Comparison of ENCODE assay signal across 8 cellular contexts in the genomic region with DNA sequence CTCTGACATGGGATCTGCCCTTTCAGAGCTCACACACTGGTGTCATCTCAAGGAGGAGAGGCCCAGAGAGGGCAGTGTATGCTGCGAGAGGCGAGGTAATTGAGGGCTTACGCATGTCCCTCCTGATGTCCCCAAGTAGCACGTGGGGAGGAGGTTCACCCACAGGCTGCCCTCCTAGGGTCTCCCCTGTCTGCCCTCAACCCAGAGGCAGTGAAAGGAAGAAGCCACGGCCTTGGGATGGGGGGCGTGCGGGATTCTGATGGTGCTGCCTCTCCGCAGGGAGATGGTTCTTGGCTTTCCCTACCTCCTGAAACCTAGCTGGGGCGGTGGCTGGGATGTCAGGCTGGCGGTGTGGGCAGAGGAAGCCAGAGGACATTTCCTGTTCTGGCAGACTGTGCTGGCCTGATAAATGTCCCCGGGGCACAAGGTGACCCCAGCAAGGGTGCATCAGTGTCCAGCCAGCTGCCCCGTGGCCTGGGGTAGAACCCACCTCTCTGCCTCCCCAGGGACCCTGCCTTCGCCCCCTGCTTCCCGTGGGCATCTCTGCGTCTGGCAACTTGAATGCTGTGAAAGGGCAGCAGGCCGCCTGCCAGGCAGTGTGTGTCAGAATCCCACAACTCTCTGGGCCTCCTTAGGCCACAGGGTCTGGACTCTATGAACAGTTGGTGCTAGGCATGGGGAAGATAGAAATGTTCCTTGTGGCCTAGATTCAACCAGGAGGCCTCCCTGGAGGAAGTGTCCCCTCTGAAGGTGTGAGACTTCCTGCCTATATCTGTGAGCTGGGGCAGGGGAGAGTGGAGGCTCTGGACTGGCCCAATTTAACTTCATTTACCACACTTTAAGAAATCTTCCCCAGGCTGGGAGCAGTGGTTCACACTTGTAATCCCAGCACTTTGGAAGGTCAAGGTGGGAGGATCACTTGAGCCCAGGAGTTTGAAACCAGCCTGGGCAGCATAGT. TPM values are rescaled to one million over a fixed set of nuclear protein-coding genes. Genes with fewer than 3 reads are reported as not detected.
A peak's percentile ranks its signal among the peaks of the same experiment; 100 is the strongest.
DNase-seq lines count a peak whose midpoint lies in the region; ATAC-seq and TF ChIP-seq lines count a peak whose summit lies in the region.

No MANE protein-coding gene starts in this region.

- peak overlapping the region; percentile 87 to 92 for H3K4me3 Mint-ChIP-seq in effector memory CD8-positive, alpha-beta T cell

- no peak for TF ChIP-seq POLR2A in Peyer's patch (IDR thresholded peaks at IDR 0.05)

- peaks cover 69 to 76% of the 10 kb centered on the region in 2 donors for H3K4me1 Mint-ChIP-seq in effector memory CD8-positive, alpha-beta T cell (ENCODE audit: low read depth in 2 of 2)

- no peaks in the 10 kb centered on the region for H3K9me3 ChIP-seq in DOHH2 (ENCODE audit: control insufficient read depth, insufficient read depth, low read length)
- H3K9me3 ChIP-seq in Peyer's patch: no peaks in the 10 kb centered on the region
- no peaks in the 10 kb centered on the region for H3K9me3 ChIP-seq in parathyroid adenoma (ENCODE audit: control insufficient read depth, low read length)

- DNase-seq in Peyer's patch (no peak), NCI-H2196 (lab: John Stamatoyannopoulos, UW; ENCODE audit: unreplicated experiment) (no peak), NAMALWA (ENCODE audit: low spot score) (no peak), NCI-H2171 (lab: John Stamatoyannopoulos, UW) (no peak)
- DNase-seq in effector memory CD8-positive, alpha-beta T cell: no peak

- H2AFZ ChIP-seq in parathyroid adenoma: no peak overlapping the region

- H3F3A ChIP-seq in DOHH2 (ENCODE audit: control insufficient read depth, insufficient read depth): peaks cover 3% of the 10 kb centered on the region; the same call in 1 of the 2 replicates

- H3K27me3 ChIP-seq in DOHH2 (ENCODE audit: control insufficient read depth, low read length) (no peaks in the 10 kb centered on the region), Peyer's patch (no peaks in the 10 kb centered on the region), parathyroid adenoma (ENCODE audit: control insufficient read depth, insufficient read depth, low read length) (no peaks in the 10 kb centered on the region)

- H3K79me2 ChIP-seq in DOHH2 (ENCODE audit: control insufficient read depth, low read length) (peaks cover 93% of the 10 kb centered on the region), parathyroid adenoma (peaks cover 6% of the 10 kb centered on the region)

- H3K27ac Mint-ChIP-seq in effector memory CD8-positive, alpha-beta T cell: peak overlapping the region; percentile 88 to 96

- peaks cover 59% of the 10 kb centered on the region for H3K4me1 ChIP-seq in DOHH2 (ENCODE audit: control insufficient read depth, low read length)
- H3K4me1 ChIP-seq in Peyer's patch: peaks cover 0 to 75% (median 49%) of the 10 kb centered on the region in 4 donors
- peaks cover 7% of the 10 kb centered on the region for H3K4me1 ChIP-seq in parathyroid adenoma

- no peaks in the 10 kb centered on the region for H3K9me2 ChIP-seq in DOHH2 (replicated peaks; ENCODE audit: control insufficient read depth, low read length)

- H3K27ac ChIP-seq in DOHH2 (ENCODE audit: low read depth, low read length) (no peak overlapping the region), Peyer's patch (peak overlapping the region; percentile 68 to 93 (median 90)), parathyroid adenoma (peak overlapping the region; percentile 60)

- TF ChIP-seq CTCF in DOHH2 (IDR thresholded peaks at IDR 0.05; ENCODE audit: low read depth, low read length, poor library complexity, severe bottlenecking): no peak
- no peak for TF ChIP-seq CTCF in Peyer's patch (IDR thresholded peaks at IDR 0.05)
- no peak for TF ChIP-seq CTCF in parathyroid adenoma (IDR thresholded peaks at IDR 0.05)

- no peak overlapping the region for H3K4me3 ChIP-seq in DOHH2 (ENCODE audit: low read length)
- H3K4me3 ChIP-seq in Peyer's patch: peak overlapping the region in 3 of 4 donors; percentile 4 to 30 (median 20)
- no peak overlapping the region for H3K4me3 ChIP-seq in parathyroid adenoma (ENCODE audit: low read depth, low read length)

- ATAC-seq in effector memory CD8-positive, alpha-beta T cell (replicated peaks): peak; percentile 6
- ATAC-seq in GM18517 (IDR thresholded peaks at IDR 0.05; ENCODE audit: unreplicated experiment): no peak

- no peaks in the 10 kb centered on the region for H3K9me3 Mint-ChIP-seq in effector memory CD8-positive, alpha-beta T cell

- no peaks in the 10 kb centered on the region for H3K27me3 Mint-ChIP-seq in effector memory CD8-positive, alpha-beta T cell

- no peak overlapping the region for H3K9ac ChIP-seq in parathyroid adenoma

- peaks cover 41% of the 10 kb centered on the region for H3K36me3 Mint-ChIP-seq in effector memory CD8-positive, alpha-beta T cell (ENCODE audit: insufficient read depth)

- H4K20me1 ChIP-seq in DOHH2 (ENCODE audit: control insufficient read depth, insufficient read depth, low read depth, low read length): peaks cover 47% of the 10 kb centered on the region

- peaks cover 11% of the 10 kb centered on the region; the same call in 1 of the 2 replicates for H3K36me3 ChIP-seq in DOHH2 (ENCODE audit: control insufficient read depth, low read length)
- no peaks in the 10 kb centered on the region for H3K36me3 ChIP-seq in Peyer's patch
- H3K36me3 ChIP-seq in parathyroid adenoma (ENCODE audit: control insufficient read depth, insufficient read depth, low read length): no peaks in the 10 kb centered on the region

- peak overlapping the region; percentile 97 for H3K4me2 ChIP-seq in DOHH2 (ENCODE audit: low read length)
- H3K4me2 ChIP-seq in parathyroid adenoma (ENCODE audit: low read length): no peak overlapping the region

RNA-seq across cellular contexts. Expression of a gene that starts 4.8 kb away (rescaled TPM):
- 10 to 100 TPM in 2 of 4 donors, 1 to 10 TPM in 2; 4.4 to 37.1 (median 8.4) TPM for total RNA-seq in Peyer's patch

RNA-seq across cellular contexts. Expression of a gene that starts 41.6 kb away (rescaled TPM):
- 10 to 100 TPM; 43.2 to 64.6 (median 51.0) TPM for total RNA-seq in Peyer's patch

Comparison
In these comparisons a context has a peak if more than half of its experiments do, and no peak if none do; other contexts are left out.
1. H3K4me3 ChIP-seq: peak in Peyer's patch (3 of 4); none in DOHH2 (single experiment) and parathyroid adenoma (single experiment).